ENCODE assay signal across 21 cellular contexts in genomic region chr2:181576431-181576830, GRCh38.
"Had no signal": no experiment of that assay in that cellular context is flagged by ENCODE, and none has a peak within 500 bp of the region (broad histone marks: within the 10 kb centered on the region; RNA-seq: fewer than 3 reads in every experiment).

No MANE protein-coding gene starts in this region.

- H3K27ac Mint-ChIP-seq: mesothelial cell of epicardium had no signal

- H3K4me1 ChIP-seq: foreskin keratinocyte, heart left ventricle, left lung, lower lobe of right lung had no signal

- H3K27me3 ChIP-seq: esophagus muscularis mucosa, foreskin keratinocyte, gastroesophageal sphincter had no signal

- FAIRE-seq: colon, endothelial cell of umbilical vein, frontal cortex, keratinocyte had no signal

- H3K4me3 ChIP-seq: coronary artery, dorsolateral prefrontal cortex, esophagus muscularis mucosa, gastroesophageal sphincter, heart left ventricle, left lung, lower lobe of right lung, mucosa of descending colon had no signal

- H3K36me3 ChIP-seq: esophagus muscularis mucosa, gastroesophageal sphincter, heart left ventricle, left lung, lower lobe of right lung had no signal

- ATAC-seq: foreskin keratinocyte, gastroesophageal sphincter, heart left ventricle, left cardiac atrium, left lung, left ventricle myocardium superior, lower lobe of right lung, mucosa of descending colon had no signal

- H3K27ac ChIP-seq: coronary artery, dorsolateral prefrontal cortex, esophagus muscularis mucosa, foreskin keratinocyte, gastroesophageal sphincter, heart left ventricle, left lung, lower lobe of right lung had no signal

- DNase-seq: dermis blood vessel endothelial cell; dorsolateral prefrontal cortex; effector CD4-positive, alpha-beta T cell; effector memory CD4-positive, alpha-beta T cell; foreskin keratinocyte; heart left ventricle; hippocampal formation; left cardiac atrium; left lung; left ventricle myocardium superior; lower lobe of right lung; mesenchymal stem cell; mucosa of descending colon had no signal

- H3K4me1 Mint-ChIP-seq: mesothelial cell of epicardium had no signal

- H3K4me3 Mint-ChIP-seq: mesothelial cell of epicardium had no signal

- H3K9me3 Mint-ChIP-seq: mesothelial cell of epicardium had no signal

- H3K36me3 Mint-ChIP-seq: mesothelial cell of epicardium had no signal

- H3K9me3 ChIP-seq: esophagus muscularis mucosa, gastroesophageal sphincter, heart left ventricle, left lung, lower lobe of right lung, mucosa of descending colon had no signal
